In the genomic region with DNA sequence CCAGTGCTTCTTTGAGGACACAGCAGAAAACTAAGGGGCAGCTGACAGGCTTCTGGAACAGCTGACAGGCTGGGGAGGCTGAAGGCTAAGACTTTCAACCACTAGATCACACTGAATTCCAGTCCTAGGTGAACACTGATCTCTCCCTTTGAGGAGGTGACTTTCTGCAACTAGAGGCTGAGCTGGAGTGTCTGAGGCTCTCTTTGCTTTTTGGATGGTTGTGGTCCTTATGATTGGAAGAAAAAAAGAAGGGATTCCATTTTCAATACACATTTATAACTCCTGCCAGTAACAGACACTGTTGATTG, we compare ENCODE assay signal across 1 cellular context.
TF ChIP-seq lines count a peak whose summit lies in the region.

No MANE protein-coding gene starts in this region.

TF ChIP-seq in SK-N-SH, 30 proteins besides CTCF, POLR2A, EP300 and RAD21 (continued from another document):
- TF ChIP-seq, protein P1, sequence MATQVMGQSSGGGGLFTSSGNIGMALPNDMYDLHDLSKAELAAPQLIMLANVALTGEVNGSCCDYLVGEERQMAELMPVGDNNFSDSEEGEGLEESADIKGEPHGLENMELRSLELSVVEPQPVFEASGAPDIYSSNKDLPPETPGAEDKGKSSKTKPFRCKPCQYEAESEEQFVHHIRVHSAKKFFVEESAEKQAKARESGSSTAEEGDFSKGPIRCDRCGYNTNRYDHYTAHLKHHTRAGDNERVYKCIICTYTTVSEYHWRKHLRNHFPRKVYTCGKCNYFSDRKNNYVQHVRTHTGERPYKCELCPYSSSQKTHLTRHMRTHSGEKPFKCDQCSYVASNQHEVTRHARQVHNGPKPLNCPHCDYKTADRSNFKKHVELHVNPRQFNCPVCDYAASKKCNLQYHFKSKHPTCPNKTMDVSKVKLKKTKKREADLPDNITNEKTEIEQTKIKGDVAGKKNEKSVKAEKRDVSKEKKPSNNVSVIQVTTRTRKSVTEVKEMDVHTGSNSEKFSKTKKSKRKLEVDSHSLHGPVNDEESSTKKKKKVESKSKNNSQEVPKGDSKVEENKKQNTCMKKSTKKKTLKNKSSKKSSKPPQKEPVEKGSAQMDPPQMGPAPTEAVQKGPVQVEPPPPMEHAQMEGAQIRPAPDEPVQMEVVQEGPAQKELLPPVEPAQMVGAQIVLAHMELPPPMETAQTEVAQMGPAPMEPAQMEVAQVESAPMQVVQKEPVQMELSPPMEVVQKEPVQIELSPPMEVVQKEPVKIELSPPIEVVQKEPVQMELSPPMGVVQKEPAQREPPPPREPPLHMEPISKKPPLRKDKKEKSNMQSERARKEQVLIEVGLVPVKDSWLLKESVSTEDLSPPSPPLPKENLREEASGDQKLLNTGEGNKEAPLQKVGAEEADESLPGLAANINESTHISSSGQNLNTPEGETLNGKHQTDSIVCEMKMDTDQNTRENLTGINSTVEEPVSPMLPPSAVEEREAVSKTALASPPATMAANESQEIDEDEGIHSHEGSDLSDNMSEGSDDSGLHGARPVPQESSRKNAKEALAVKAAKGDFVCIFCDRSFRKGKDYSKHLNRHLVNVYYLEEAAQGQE (IDR thresholded peaks at IDR 0.05; ENCODE audit: low read depth, low read length), result no peak
- no peak for TF ChIP-seq EZH2phosphoT487 (IDR thresholded peaks at IDR 0.05; ENCODE audit: borderline replicate concordance, low read depth)
TF ChIP-seq in SK-N-SH: peak in this region for 0.
